9 cellular contexts compared by ENCODE assay signal in the genomic region with DNA sequence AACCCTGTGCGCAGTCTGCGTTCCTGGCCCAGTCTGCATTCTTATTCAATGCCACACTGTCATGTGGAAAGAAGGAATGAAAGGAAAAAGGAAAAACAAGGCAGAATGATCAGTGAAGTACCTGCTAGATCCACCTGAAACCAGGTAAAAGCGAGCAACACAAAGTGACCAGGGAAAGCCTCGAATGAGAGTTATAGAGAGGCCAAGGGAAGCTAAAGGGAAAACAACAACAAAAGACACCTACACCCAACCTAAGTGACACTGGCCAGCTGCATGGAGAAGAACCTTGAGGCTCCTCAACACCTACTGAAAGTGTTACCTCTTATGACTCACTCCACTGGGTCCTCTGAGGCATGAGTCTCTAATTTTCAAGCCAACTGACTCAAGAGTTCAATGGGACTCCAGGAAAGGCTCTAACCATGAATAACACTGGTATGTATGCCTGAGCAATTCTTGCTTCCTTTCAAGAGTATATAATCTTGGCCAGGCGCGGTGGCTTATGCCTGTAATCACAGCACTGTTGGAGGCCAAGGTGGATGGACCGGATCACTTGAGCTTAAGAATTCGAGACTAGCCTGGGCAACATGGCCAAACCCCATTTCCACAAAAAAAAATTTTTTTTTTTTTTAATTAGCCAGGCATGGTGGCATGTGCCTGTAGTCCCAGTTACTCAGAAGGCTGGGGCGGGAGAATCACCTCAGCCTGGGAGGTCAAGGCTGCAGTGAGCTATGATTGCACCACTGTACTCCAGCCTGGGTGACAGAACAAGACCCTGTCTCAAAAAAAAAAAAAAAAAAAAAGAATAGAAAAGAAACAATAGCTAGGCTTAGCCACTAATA. TPM values are rescaled to one million over a fixed set of nuclear protein-coding genes. Genes with fewer than 3 reads are reported as not detected.
A peak's percentile ranks its signal among the peaks of the same experiment; 100 is the strongest.
DNase-seq lines count a peak whose midpoint lies in the region; ATAC-seq, FAIRE-seq and TF ChIP-seq lines count a peak whose summit lies in the region.
"Had no signal": no experiment of that assay in that cellular context is flagged by ENCODE, and none has a peak within 500 bp of the region (broad histone marks: within the 10 kb centered on the region; RNA-seq: fewer than 3 reads in every experiment).

No MANE protein-coding gene starts in this region.

- H3K4me1 ChIP-seq in GM23248 (ENCODE audit: insufficient read depth) (peaks cover 14% of the 10 kb centered on the region), hepatocyte (ENCODE audit: insufficient read depth) (no peaks in the 10 kb centered on the region), left ventricle myocardium inferior (peaks cover 52% of the 10 kb centered on the region)

- 96% methylated on average over 9 of the region's 9 CpGs for WGBS in GM23248 (ENCODE audit: low coverage in 1 of 2, low lambda C conversion rate in 2 of 2, missing lambda C conversion rate in 2 of 2), 2 experiments
- 90% methylated on average over 9 of the region's 9 CpGs for WGBS in hepatocyte (ENCODE audit: low lambda C conversion rate, missing lambda C conversion rate)

- H3F3A ChIP-seq in GM23248 (ENCODE audit: insufficient read depth): peaks cover 24% of the 10 kb centered on the region

- H4K20me1 ChIP-seq in GM23248 (ENCODE audit: insufficient read depth): peaks cover 4% of the 10 kb centered on the region; the same call in 1 of the 2 replicates
- H4K20me1 ChIP-seq in hepatocyte (ENCODE audit: insufficient read depth, poor library complexity, severe bottlenecking): peaks cover 4% of the 10 kb centered on the region

- H3K27me3 ChIP-seq in GM23248 (replicated peaks; ENCODE audit: insufficient read depth): no peaks in the 10 kb centered on the region
- no peaks in the 10 kb centered on the region for H3K27me3 ChIP-seq in hepatocyte
- H3K27me3 ChIP-seq in left ventricle myocardium inferior (ENCODE audit: low read depth): no peaks in the 10 kb centered on the region

- no peak overlapping the region for H2AFZ ChIP-seq in GM23248
- H2AFZ ChIP-seq in hepatocyte: no peak overlapping the region

- TF ChIP-seq CTCF in hepatocyte (IDR thresholded peaks at IDR 0.05; ENCODE audit: poor library complexity) (no peak), left ventricle myocardium inferior (IDR thresholded peaks at IDR 0.05; ENCODE audit: borderline replicate concordance) (no peak)

- H3K27ac ChIP-seq in GM23248 (peak overlapping the region; percentile 19; the same call in 1 of the 2 replicates), hepatocyte (peak overlapping the region; percentile 8), left ventricle myocardium inferior (replicated peaks) (no peak overlapping the region)

- in situ Hi-C loops in GM23248 (cut with MboI): no loop called here

- H3K9me3 ChIP-seq in GM23248 (ENCODE audit: low read depth): no peaks in the 10 kb centered on the region
- no peaks in the 10 kb centered on the region for H3K9me3 ChIP-seq in hepatocyte (ENCODE audit: low read depth)
- H3K9me3 ChIP-seq in left ventricle myocardium inferior (replicated peaks): no peaks in the 10 kb centered on the region

- H3K4me2 ChIP-seq in GM23248 (ENCODE audit: unreplicated experiment) (no peak overlapping the region), hepatocyte (no peak overlapping the region)

- TF ChIP-seq POLR2A in GM18505 (IDR thresholded peaks at IDR 0.05; ENCODE audit: borderline replicate concordance, extremely low read depth, insufficient read depth, insufficient read length): no peak

- ATAC-seq in GM18505 (IDR thresholded peaks at IDR 0.05; ENCODE audit: unreplicated experiment): peak; percentile 60

- H3K4me3 ChIP-seq in GM23248 (no peak overlapping the region), hepatocyte (no peak overlapping the region), left ventricle myocardium inferior (no peak overlapping the region)

- H3K9me2 ChIP-seq in GM23248 (ENCODE audit: insufficient read depth) (no peaks in the 10 kb centered on the region), hepatocyte (replicated peaks; ENCODE audit: insufficient read depth) (no peaks in the 10 kb centered on the region)

- intact Hi-C loops in left ventricle myocardium inferior (cut with micrococcal nuclease): no loop called here

- H3K9ac ChIP-seq in GM23248: no peak overlapping the region

- H3K36me3 ChIP-seq in GM23248 (ENCODE audit: low read depth) (no peaks in the 10 kb centered on the region), hepatocyte (replicated peaks; ENCODE audit: insufficient read depth, low read depth) (no peaks in the 10 kb centered on the region), left ventricle myocardium inferior (peaks cover 3% of the 10 kb centered on the region)

- no peak for FAIRE-seq in urothelium cell line (lab: Jason Lieb, UNC)

- peak; percentile 85 for DNase-seq in GM23248
- DNase-seq in NCI-H226: peak; percentile 26
- DNase-seq in hepatocyte (ENCODE audit: low spot score): no peak
- DNase-seq in NCI-H510A (lab: John Stamatoyannopoulos, UW): no peak
- no peak for DNase-seq in activated effector memory CD4-positive, alpha-beta T cell treated with anti-CD3 and anti-CD28 coated beads, Interleukin-2, amount 50 U/mL, for 16 hours
- no peak for DNase-seq in left ventricle myocardium inferior
- DNase-seq in urothelium cell line (ENCODE audit: low spot score): no peak
- DNase-seq: Right ventricle myocardium superior had no signal

- H3K79me2 ChIP-seq in GM23248 (ENCODE audit: insufficient read depth) (peaks cover 60% of the 10 kb centered on the region), hepatocyte (peaks cover 80% of the 10 kb centered on the region)

RNA-seq across cellular contexts. Expression of gene MTMR12, which starts 29.0 kb away (rescaled TPM):
- 13.4 and 48.8 TPM in 2 replicates for total RNA-seq in GM23248 (2014; rRNA removed; shearing (Covaris generic))
- 5.1 and 5.5 TPM in 2 replicates for polyA plus RNA-seq in GM23248 (2016; fragmentation: Nextera tagmentation; extraction: Ambion mirVana)
- total RNA-seq in hepatocyte: 14.7 and 19.7 TPM in 2 replicates
- 7.1 and 11.0 TPM in 2 replicates for polyA plus RNA-seq in hepatocyte
- 13.8 TPM for total RNA-seq in left ventricle myocardium inferior

Comparison
In these comparisons a context has a peak if more than half of its experiments do, and no peak if none do; other contexts are left out.
1. DNase-seq: peak in GM23248 (single experiment) and NCI-H226 (single experiment); none in hepatocyte (single experiment), NCI-H510A (single experiment), activated effector memory CD4-positive, alpha-beta T cell treated with anti-CD3 and anti-CD28 coated beads, Interleukin-2, amount 50 U/mL, for 16 hours (single experiment), left ventricle myocardium inferior (single experiment) and urothelium cell line (single experiment).